In genomic region chr13:85666356-85666755, GRCh38 we compare ENCODE assay signal across 1 cellular context.
TF ChIP-seq lines count a peak whose summit lies in the region.

No MANE protein-coding gene starts in this region.

TF ChIP-seq in GM23338, 12 proteins besides CTCF, POLR2A, EP300 and RAD21 (continued from another document):
- TF ChIP-seq ZNF462 (CRISPR knock-in tag; IDR thresholded peaks at IDR 0.05), result peak; percentile 89
- TF ChIP-seq CREB1 (CRISPR knock-in tag; IDR thresholded peaks at IDR 0.05; ENCODE audit: low read depth), result peak; percentile 56; the same call in 1 of the 2 replicates
- no peak for TF ChIP-seq ZNF114 (CRISPR knock-in tag; IDR thresholded peaks at IDR 0.05)
- no peak for TF ChIP-seq STAT1 (IDR thresholded peaks at IDR 0.05; ENCODE audit: unreplicated experiment)
